In genomic region chr17:17806611-17807010, GRCh38 we compare ENCODE assay signal across 1 cellular context.
TF ChIP-seq lines count a peak whose summit lies in the region.

No MANE protein-coding gene starts in this region.

TF ChIP-seq in HepG2, 621 proteins besides CTCF, POLR2A, EP300 and RAD21 (continued from another document):
- TF ChIP-seq, protein P1, sequence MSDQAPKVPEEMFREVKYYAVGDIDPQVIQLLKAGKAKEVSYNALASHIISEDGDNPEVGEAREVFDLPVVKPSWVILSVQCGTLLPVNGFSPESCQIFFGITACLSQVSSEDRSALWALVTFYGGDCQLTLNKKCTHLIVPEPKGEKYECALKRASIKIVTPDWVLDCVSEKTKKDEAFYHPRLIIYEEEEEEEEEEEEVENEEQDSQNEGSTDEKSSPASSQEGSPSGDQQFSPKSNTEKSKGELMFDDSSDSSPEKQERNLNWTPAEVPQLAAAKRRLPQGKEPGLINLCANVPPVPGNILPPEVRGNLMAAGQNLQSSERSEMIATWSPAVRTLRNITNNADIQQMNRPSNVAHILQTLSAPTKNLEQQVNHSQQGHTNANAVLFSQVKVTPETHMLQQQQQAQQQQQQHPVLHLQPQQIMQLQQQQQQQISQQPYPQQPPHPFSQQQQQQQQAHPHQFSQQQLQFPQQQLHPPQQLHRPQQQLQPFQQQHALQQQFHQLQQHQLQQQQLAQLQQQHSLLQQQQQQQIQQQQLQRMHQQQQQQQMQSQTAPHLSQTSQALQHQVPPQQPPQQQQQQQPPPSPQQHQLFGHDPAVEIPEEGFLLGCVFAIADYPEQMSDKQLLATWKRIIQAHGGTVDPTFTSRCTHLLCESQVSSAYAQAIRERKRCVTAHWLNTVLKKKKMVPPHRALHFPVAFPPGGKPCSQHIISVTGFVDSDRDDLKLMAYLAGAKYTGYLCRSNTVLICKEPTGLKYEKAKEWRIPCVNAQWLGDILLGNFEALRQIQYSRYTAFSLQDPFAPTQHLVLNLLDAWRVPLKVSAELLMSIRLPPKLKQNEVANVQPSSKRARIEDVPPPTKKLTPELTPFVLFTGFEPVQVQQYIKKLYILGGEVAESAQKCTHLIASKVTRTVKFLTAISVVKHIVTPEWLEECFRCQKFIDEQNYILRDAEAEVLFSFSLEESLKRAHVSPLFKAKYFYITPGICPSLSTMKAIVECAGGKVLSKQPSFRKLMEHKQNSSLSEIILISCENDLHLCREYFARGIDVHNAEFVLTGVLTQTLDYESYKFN (CRISPR knock-in tag; conservative IDR thresholded peaks at IDR 0.05): peak; percentile 77
- TF ChIP-seq, protein P2, sequence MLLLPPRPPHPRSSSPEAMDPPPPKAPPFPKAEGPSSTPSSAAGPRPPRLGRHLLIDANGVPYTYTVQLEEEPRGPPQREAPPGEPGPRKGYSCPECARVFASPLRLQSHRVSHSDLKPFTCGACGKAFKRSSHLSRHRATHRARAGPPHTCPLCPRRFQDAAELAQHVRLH (CRISPR knock-in tag; IDR thresholded peaks at IDR 0.05; ENCODE audit: borderline replicate concordance, low read depth): peak; percentile 37; the same call in 1 of the 2 replicates
- peak; percentile 69 for TF ChIP-seq HOXA3 (CRISPR knock-in tag; IDR thresholded peaks at IDR 0.05)
- TF ChIP-seq MIER2 (CRISPR knock-in tag; IDR thresholded peaks at IDR 0.05): no peak
- TF ChIP-seq RORA (CRISPR knock-in tag; IDR thresholded peaks at IDR 0.05): no peak
- 0 out of 2 replicates have a peak, but pooled peaks have one; percentile 19 for TF ChIP-seq DPF2 (CRISPR knock-in tag; IDR thresholded peaks at IDR 0.05; ENCODE audit: borderline replicate concordance, low read depth)
- no peak for TF ChIP-seq KLF12 (CRISPR knock-in tag; IDR thresholded peaks at IDR 0.05; ENCODE audit: borderline replicate concordance)
- peak; percentile 78 for TF ChIP-seq HNF4G (IDR thresholded peaks at IDR 0.05; ENCODE audit: borderline replicate concordance, low read depth, low read length)
- peak; percentile 69; the same call in 1 of the 2 replicates for TF ChIP-seq HNF4G (CRISPR knock-in tag; IDR thresholded peaks at IDR 0.05; ENCODE audit: borderline replicate concordance, low read depth)
- TF ChIP-seq ZIK1 (CRISPR knock-in tag; IDR thresholded peaks at IDR 0.05; ENCODE audit: borderline replicate concordance, low read depth): no peak
- TF ChIP-seq ZNF350 (CRISPR knock-in tag; IDR thresholded peaks at IDR 0.05; ENCODE audit: borderline replicate concordance, low read depth): peak; percentile 42; the same call in 1 of the 2 replicates
- TF ChIP-seq SPEN (CRISPR knock-in tag; IDR thresholded peaks at IDR 0.05; ENCODE audit: low read depth): peak; percentile 26; the same call in 1 of the 2 replicates
- peak; percentile 43; the same call in 1 of the 2 replicates for TF ChIP-seq SP4 (CRISPR knock-in tag; IDR thresholded peaks at IDR 0.05)
- TF ChIP-seq BCL3 (CRISPR knock-in tag; IDR thresholded peaks at IDR 0.05): peak; percentile 25; the same call in 1 of the 2 replicates
- TF ChIP-seq, protein P3, sequence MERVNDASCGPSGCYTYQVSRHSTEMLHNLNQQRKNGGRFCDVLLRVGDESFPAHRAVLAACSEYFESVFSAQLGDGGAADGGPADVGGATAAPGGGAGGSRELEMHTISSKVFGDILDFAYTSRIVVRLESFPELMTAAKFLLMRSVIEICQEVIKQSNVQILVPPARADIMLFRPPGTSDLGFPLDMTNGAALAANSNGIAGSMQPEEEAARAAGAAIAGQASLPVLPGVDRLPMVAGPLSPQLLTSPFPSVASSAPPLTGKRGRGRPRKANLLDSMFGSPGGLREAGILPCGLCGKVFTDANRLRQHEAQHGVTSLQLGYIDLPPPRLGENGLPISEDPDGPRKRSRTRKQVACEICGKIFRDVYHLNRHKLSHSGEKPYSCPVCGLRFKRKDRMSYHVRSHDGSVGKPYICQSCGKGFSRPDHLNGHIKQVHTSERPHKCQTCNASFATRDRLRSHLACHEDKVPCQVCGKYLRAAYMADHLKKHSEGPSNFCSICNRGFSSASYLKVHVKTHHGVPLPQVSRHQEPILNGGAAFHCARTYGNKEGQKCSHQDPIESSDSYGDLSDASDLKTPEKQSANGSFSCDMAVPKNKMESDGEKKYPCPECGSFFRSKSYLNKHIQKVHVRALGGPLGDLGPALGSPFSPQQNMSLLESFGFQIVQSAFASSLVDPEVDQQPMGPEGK (CRISPR knock-in tag; IDR thresholded peaks at IDR 0.05): no peak
- 0 out of 2 replicates have a peak, but pooled peaks have one; percentile 35 for TF ChIP-seq RCOR2 (CRISPR knock-in tag; IDR thresholded peaks at IDR 0.05)
- TF ChIP-seq HNRNPUL1 (IDR thresholded peaks at IDR 0.05; ENCODE audit: low read depth, low read length): no peak
- TF ChIP-seq SNAPC2 (CRISPR knock-in tag; IDR thresholded peaks at IDR 0.05): 0 out of 2 replicates have a peak, but pooled peaks have one; percentile 46
- TF ChIP-seq, protein P4, sequence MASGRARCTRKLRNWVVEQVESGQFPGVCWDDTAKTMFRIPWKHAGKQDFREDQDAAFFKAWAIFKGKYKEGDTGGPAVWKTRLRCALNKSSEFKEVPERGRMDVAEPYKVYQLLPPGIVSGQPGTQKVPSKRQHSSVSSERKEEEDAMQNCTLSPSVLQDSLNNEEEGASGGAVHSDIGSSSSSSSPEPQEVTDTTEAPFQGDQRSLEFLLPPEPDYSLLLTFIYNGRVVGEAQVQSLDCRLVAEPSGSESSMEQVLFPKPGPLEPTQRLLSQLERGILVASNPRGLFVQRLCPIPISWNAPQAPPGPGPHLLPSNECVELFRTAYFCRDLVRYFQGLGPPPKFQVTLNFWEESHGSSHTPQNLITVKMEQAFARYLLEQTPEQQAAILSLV (CRISPR knock-in tag; IDR thresholded peaks at IDR 0.05; ENCODE audit: borderline replicate concordance): no peak
- no peak for TF ChIP-seq ZNF678 (CRISPR knock-in tag; IDR thresholded peaks at IDR 0.05)
- no peak for TF ChIP-seq ZNF225 (CRISPR knock-in tag; IDR thresholded peaks at IDR 0.05)
